Comparison of ENCODE assay signal across 1 cellular context in genomic region chr17:32303861-32304288, GRCh38.
TF ChIP-seq lines count a peak whose summit lies in the region.

No MANE protein-coding gene starts in this region.

TF ChIP-seq in WTC11, 78 proteins besides CTCF, POLR2A, EP300 and RAD21 (continued from another document):
- TF ChIP-seq ZNF425 (CRISPR knock-in tag; conservative IDR thresholded peaks at IDR 0.05): no peak
